In the genomic region with DNA sequence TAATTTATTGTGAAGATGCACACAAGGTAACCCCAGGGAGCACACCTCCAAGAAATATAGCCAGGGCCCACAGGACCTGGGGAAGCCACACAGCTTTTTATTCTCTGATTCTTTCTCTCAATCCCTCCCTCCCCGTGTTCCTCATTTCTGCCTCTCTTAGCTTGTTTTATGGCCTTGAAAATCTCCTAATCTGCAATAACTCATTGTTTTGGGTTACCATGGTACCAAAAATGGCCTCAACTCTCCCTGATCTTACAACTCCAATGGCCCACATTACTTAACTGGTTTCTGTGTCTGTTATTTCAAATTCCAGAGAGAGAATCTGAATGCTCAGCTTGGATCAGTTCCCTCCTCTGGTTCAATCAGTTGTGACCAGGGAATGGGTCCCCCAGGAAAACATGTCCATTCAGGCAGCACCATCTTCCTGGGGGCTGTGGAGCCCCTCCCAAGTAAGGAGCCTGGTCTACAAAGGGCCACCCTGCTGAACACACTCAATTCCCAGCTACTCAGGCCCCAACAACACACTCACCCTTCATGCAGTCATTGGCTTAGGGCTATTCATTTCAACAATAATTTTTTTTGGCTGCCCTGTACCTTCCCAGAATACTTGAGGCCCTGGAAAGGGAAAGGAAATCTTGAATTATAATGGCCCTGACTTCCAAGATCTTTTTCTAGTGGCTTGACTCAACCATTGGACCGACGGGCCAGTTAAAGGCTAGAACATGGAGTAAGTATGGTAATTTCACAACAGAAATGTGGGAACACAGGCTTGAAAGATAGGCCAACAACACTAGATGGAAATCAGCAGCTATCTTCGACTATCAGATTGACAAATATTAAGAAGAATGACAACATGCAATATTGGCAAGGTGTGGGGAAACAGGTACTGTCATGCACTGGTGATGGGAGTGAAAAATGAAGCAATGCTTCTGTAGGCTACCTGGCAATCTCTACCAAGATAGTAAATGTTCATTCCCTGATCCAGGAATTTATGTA, we compare ENCODE assay signal across 2 cellular contexts.
TF ChIP-seq lines count a peak whose summit lies in the region.

No MANE protein-coding gene starts in this region.

TF ChIP-seq in liver, 16 proteins besides CTCF, POLR2A, EP300 and RAD21 (continued from another document):
- TF ChIP-seq, protein P1, sequence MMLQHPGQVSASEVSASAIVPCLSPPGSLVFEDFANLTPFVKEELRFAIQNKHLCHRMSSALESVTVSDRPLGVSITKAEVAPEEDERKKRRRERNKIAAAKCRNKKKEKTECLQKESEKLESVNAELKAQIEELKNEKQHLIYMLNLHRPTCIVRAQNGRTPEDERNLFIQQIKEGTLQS (IDR thresholded peaks at IDR 0.05) = peak; percentile 30
- TF ChIP-seq YY1 (IDR thresholded peaks at IDR 0.05) = peak; percentile 67
- no peak for TF ChIP-seq GABPA (IDR thresholded peaks at IDR 0.05 in 1 of 2, conservative IDR thresholded peaks at IDR 0.05 in 1 of 2)
- TF ChIP-seq, protein P2, sequence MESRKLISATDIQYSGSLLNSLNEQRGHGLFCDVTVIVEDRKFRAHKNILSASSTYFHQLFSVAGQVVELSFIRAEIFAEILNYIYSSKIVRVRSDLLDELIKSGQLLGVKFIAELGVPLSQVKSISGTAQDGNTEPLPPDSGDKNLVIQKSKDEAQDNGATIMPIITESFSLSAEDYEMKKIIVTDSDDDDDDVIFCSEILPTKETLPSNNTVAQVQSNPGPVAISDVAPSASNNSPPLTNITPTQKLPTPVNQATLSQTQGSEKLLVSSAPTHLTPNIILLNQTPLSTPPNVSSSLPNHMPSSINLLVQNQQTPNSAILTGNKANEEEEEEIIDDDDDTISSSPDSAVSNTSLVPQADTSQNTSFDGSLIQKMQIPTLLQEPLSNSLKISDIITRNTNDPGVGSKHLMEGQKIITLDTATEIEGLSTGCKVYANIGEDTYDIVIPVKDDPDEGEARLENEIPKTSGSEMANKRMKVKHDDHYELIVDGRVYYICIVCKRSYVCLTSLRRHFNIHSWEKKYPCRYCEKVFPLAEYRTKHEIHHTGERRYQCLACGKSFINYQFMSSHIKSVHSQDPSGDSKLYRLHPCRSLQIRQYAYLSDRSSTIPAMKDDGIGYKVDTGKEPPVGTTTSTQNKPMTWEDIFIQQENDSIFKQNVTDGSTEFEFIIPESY (IDR thresholded peaks at IDR 0.05) = no peak
- peak; percentile 31 for TF ChIP-seq SP1 (IDR thresholded peaks at IDR 0.05)
- TF ChIP-seq JUND (IDR thresholded peaks at IDR 0.05) = peak in 1 of 2 donors; percentile 43
- TF ChIP-seq, protein P3, sequence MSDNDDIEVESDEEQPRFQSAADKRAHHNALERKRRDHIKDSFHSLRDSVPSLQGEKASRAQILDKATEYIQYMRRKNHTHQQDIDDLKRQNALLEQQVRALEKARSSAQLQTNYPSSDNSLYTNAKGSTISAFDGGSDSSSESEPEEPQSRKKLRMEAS (IDR thresholded peaks at IDR 0.05) = peak; percentile 31
- TF ChIP-seq, protein P4, sequence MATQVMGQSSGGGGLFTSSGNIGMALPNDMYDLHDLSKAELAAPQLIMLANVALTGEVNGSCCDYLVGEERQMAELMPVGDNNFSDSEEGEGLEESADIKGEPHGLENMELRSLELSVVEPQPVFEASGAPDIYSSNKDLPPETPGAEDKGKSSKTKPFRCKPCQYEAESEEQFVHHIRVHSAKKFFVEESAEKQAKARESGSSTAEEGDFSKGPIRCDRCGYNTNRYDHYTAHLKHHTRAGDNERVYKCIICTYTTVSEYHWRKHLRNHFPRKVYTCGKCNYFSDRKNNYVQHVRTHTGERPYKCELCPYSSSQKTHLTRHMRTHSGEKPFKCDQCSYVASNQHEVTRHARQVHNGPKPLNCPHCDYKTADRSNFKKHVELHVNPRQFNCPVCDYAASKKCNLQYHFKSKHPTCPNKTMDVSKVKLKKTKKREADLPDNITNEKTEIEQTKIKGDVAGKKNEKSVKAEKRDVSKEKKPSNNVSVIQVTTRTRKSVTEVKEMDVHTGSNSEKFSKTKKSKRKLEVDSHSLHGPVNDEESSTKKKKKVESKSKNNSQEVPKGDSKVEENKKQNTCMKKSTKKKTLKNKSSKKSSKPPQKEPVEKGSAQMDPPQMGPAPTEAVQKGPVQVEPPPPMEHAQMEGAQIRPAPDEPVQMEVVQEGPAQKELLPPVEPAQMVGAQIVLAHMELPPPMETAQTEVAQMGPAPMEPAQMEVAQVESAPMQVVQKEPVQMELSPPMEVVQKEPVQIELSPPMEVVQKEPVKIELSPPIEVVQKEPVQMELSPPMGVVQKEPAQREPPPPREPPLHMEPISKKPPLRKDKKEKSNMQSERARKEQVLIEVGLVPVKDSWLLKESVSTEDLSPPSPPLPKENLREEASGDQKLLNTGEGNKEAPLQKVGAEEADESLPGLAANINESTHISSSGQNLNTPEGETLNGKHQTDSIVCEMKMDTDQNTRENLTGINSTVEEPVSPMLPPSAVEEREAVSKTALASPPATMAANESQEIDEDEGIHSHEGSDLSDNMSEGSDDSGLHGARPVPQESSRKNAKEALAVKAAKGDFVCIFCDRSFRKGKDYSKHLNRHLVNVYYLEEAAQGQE (IDR thresholded peaks at IDR 0.05) = no peak
- TF ChIP-seq NR2F2 (IDR thresholded peaks at IDR 0.05) = no peak
- TF ChIP-seq HNF4A (conservative IDR thresholded peaks at IDR 0.05) = peak; percentile 48 to 64
- TF ChIP-seq RXRA (IDR thresholded peaks at IDR 0.05) = peak; percentile 35 to 79

TF ChIP-seq in HepG2, 621 proteins besides CTCF, POLR2A, EP300 and RAD21 (continued from another document):
- TF ChIP-seq ELF1 (CRISPR knock-in tag; IDR thresholded peaks at IDR 0.05) (no peak), SKI (IDR thresholded peaks at IDR 0.05; ENCODE audit: partially characterized antibody) (no peak), RBFOX2 (IDR thresholded peaks at IDR 0.05; ENCODE audit: low read depth, low read length) (no peak), TOPORS (CRISPR knock-in tag; IDR thresholded peaks at IDR 0.05) (no peak), RBAK (CRISPR knock-in tag; IDR thresholded peaks at IDR 0.05) (no peak), MAFG (CRISPR knock-in tag; IDR thresholded peaks at IDR 0.05) (no peak)
- TF ChIP-seq, protein P5, sequence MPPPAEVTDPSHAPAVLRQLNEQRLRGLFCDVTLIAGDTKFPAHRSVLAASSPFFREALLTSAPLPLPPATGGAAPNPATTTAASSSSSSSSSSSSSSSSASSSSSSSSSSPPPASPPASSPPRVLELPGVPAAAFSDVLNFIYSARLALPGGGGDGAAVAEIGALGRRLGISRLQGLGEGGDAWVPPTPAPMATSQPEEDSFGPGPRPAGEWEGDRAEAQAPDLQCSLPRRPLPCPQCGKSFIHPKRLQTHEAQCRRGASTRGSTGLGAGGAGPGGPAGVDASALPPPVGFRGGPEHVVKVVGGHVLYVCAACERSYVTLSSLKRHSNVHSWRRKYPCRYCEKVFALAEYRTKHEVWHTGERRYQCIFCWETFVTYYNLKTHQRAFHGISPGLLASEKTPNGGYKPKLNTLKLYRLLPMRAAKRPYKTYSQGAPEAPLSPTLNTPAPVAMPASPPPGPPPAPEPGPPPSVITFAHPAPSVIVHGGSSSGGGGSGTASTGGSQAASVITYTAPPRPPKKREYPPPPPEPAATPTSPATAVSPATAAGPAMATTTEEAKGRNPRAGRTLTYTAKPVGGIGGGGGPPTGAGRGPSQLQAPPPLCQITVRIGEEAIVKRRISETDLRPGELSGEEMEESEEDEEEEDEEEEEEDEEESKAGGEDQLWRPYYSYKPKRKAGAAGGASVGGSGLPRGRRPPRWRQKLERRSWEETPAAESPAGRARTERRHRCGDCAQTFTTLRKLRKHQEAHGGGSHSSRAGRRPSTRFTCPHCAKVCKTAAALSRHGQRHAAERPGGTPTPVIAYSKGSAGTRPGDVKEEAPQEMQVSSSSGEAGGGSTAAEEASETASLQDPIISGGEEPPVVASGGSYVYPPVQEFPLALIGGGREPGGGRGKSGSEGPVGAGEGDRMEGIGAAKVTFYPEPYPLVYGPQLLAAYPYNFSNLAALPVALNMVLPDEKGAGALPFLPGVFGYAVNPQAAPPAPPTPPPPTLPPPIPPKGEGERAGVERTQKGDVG (CRISPR knock-in tag; IDR thresholded peaks at IDR 0.05; ENCODE audit: borderline replicate concordance) = no peak
- TF ChIP-seq, protein P6, sequence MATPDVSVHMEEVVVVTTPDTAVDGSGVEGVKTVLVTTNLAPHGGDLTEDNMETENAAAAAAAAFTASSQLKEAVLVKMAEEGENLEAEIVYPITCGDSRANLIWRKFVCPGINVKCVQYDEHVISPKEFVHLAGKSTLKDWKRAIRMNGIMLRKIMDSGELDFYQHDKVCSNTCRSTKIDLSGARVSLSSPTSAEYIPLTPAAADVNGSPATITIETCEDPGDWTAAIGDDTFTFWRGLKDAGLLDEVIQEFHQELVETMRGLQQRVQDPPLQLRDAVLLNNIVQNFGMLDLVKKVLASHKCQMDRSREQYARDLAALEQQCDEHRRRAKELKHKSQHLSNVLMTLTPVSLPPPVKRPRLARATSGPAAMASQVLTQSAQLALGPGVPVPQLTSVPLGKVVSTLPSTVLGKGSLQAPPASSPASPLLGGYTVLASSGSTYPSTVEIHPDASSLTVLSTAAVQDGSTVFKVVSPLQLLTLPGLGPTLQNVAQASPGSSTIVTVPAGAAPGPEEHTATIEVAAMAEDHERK (CRISPR knock-in tag; IDR thresholded peaks at IDR 0.05; ENCODE audit: low read depth) = no peak
- TF ChIP-seq, protein P7, sequence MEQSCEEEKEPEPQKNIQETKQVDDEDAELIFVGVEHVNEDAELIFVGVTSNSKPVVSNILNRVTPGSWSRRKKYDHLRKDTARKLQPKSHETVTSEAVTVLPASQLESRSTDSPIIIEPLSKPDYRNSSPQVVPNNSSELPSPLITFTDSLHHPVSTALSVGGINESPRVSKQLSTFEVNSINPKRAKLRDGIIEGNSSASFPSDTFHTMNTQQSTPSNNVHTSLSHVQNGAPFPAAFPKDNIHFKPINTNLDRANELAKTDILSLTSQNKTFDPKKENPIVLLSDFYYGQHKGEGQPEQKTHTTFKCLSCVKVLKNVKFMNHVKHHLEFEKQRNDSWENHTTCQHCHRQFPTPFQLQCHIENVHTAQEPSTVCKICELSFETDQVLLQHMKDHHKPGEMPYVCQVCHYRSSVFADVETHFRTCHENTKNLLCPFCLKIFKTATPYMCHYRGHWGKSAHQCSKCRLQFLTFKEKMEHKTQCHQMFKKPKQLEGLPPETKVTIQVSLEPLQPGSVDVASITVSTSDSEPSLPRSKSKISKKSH (CRISPR knock-in tag; IDR thresholded peaks at IDR 0.05; ENCODE audit: borderline replicate concordance) = no peak
- TF ChIP-seq, protein P8, sequence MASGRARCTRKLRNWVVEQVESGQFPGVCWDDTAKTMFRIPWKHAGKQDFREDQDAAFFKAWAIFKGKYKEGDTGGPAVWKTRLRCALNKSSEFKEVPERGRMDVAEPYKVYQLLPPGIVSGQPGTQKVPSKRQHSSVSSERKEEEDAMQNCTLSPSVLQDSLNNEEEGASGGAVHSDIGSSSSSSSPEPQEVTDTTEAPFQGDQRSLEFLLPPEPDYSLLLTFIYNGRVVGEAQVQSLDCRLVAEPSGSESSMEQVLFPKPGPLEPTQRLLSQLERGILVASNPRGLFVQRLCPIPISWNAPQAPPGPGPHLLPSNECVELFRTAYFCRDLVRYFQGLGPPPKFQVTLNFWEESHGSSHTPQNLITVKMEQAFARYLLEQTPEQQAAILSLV (CRISPR knock-in tag; IDR thresholded peaks at IDR 0.05; ENCODE audit: borderline replicate concordance) = no peak
